In the genomic region with DNA sequence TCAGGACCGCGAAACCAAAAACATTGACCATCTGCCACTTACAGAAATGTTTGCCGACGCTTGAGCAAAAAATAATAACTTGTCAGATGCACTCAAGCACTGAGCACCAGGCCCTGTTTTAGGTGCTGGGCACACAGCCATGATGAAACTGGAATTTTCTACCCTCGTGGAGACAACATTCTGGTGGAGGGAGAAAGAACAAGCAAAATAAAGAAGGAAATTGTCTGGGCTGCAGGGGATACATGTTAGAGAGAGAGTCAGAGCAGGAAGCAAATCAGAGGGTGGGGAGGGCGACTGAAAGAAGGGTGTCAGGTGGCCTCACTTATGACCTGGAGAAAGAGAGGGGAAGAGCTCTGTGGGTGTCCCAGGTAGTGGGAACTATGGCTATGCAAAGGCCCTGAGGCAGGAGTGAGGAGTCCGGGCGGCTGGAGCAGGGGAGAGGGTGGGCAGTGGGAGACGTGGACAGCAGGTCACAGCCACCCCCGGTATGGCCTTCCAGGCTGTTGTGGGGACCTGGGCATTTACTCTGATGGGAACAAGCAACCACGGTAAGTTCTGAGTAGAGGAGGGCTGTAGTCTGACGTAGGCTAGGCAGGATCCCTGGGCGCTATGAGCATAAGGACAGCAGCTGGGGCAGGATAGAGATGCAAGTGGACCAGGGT, we compare ENCODE assay signal across 17 cellular contexts.
A peak's percentile ranks its signal among the peaks of the same experiment; 100 is the strongest.
DNase-seq lines count a peak whose midpoint lies in the region; ATAC-seq lines count a peak whose summit lies in the region.
"Had no signal": no experiment of that assay in that cellular context is flagged by ENCODE, and none has a peak within 500 bp of the region (broad histone marks: within the 10 kb centered on the region; RNA-seq: fewer than 3 reads in every experiment).

No MANE protein-coding gene starts in this region.

- ATAC-seq in stimulated activated naive CD8-positive, alpha-beta T cell treated with anti-CD3 and anti-CD28 coated beads, Interleukin-15, Interleukin-2, amounts not matched to agents 100 U/mL and 50 U/mL, for 24 hours: no peak
- ATAC-seq in HG03280 (IDR thresholded peaks at IDR 0.05; ENCODE audit: unreplicated experiment): no peak
- ATAC-seq: effector memory CD8-positive, alpha-beta T cell had no signal

- peak; percentile 26 for DNase-seq in activated CD4-positive, CD25-positive, alpha-beta regulatory T cell treated with anti-CD3 and anti-CD28 coated beads, Interleukin-2, amount 50 U/mL, for 72 hours
- no peak for DNase-seq in activated CD4-positive, CD25-positive, alpha-beta regulatory T cell (lab: John Stamatoyannopoulos, UW)
- DNase-seq in DMS 273 (lab: John Stamatoyannopoulos, UW; ENCODE audit: unreplicated experiment) (peak; percentile 79), mesenteric fat pad (ENCODE audit: low spot score) (peak; percentile 60), EL (no peak)
- DNase-seq in activated CD8-positive, alpha-beta memory T cell treated with anti-CD3 and anti-CD28 coated beads, Interleukin-2, amount 50 U/mL, for 48 hours: peak; percentile 26
- DNase-seq in stimulated activated naive CD8-positive, alpha-beta T cell treated with anti-CD3 and anti-CD28 coated beads, Interleukin-15, Interleukin-2, amounts not matched to agents 100 U/mL and 50 U/mL, for 24 hours: no peak
- DNase-seq: 8988T; amniotic stem cell; caudate nucleus; effector memory CD8-positive, alpha-beta T cell; GDM1; Karpas-422; NCI-H1092; NCI-H2081 treated with DMSO at 0.1 percent for 48 hours; NCI-H774 had no signal

Comparison
In these comparisons a context has a peak if more than half of its experiments do, and no peak if none do; other contexts are left out.
1. DNase-seq: peak in activated CD4-positive, CD25-positive, alpha-beta regulatory T cell treated with anti-CD3 and anti-CD28 coated beads, Interleukin-2, amount 50 U/mL, for 72 hours (single experiment), DMS 273 (single experiment), activated CD8-positive, alpha-beta memory T cell treated with anti-CD3 and anti-CD28 coated beads, Interleukin-2, amount 50 U/mL, for 48 hours (single experiment) and mesenteric fat pad (single experiment); none in activated CD4-positive, CD25-positive, alpha-beta regulatory T cell (0 of 4), stimulated activated naive CD8-positive, alpha-beta T cell treated with anti-CD3 and anti-CD28 coated beads, Interleukin-15, Interleukin-2, amounts not matched to agents 100 U/mL and 50 U/mL, for 24 hours (single experiment) and EL (single experiment).